1 cellular context compared by ENCODE assay signal in the genomic region with DNA sequence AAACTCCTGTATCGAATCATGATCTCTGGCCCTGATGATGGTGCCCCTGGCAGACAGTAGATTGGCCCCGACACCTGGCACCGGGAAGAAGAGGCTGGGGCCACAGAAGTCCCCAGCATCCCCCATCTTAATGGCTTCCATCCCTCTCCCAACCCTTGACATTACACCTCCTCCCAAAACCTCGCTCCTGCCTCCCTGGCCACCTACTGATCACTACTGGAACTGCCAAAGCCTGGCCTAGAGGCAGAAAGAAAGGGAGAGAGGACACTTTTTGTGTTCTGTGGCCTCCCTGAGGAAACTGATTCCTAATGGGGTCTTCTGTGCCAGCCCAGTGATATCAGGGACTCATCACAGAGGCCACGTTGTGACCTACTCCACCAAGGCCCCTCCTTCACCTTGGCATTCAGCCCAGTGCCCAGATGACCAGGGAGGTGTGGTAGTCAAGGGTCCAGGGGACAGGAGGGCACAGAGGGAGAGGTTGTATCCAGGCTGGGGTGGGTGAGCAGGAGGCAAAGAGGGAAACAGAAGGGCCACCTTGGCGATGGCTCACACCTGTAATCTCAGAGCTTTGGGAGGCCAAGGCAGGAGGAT.
TF ChIP-seq lines count a peak whose summit lies in the region.

No MANE protein-coding gene starts in this region.

TF ChIP-seq in GM23338, 12 proteins besides CTCF, POLR2A, EP300 and RAD21 (continued from another document):
- TF ChIP-seq, protein P1, sequence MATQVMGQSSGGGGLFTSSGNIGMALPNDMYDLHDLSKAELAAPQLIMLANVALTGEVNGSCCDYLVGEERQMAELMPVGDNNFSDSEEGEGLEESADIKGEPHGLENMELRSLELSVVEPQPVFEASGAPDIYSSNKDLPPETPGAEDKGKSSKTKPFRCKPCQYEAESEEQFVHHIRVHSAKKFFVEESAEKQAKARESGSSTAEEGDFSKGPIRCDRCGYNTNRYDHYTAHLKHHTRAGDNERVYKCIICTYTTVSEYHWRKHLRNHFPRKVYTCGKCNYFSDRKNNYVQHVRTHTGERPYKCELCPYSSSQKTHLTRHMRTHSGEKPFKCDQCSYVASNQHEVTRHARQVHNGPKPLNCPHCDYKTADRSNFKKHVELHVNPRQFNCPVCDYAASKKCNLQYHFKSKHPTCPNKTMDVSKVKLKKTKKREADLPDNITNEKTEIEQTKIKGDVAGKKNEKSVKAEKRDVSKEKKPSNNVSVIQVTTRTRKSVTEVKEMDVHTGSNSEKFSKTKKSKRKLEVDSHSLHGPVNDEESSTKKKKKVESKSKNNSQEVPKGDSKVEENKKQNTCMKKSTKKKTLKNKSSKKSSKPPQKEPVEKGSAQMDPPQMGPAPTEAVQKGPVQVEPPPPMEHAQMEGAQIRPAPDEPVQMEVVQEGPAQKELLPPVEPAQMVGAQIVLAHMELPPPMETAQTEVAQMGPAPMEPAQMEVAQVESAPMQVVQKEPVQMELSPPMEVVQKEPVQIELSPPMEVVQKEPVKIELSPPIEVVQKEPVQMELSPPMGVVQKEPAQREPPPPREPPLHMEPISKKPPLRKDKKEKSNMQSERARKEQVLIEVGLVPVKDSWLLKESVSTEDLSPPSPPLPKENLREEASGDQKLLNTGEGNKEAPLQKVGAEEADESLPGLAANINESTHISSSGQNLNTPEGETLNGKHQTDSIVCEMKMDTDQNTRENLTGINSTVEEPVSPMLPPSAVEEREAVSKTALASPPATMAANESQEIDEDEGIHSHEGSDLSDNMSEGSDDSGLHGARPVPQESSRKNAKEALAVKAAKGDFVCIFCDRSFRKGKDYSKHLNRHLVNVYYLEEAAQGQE (IDR thresholded peaks at IDR 0.05; ENCODE audit: unreplicated experiment) = no peak
- TF ChIP-seq NANOG (IDR thresholded peaks at IDR 0.05; ENCODE audit: borderline replicate concordance) = no peak
